In genomic region chr15:50880221-50880620, GRCh38 we compare ENCODE assay signal across 13 cellular contexts. TPM values are rescaled to one million over a fixed set of nuclear protein-coding genes. Genes with fewer than 3 reads are reported as not detected.
DNase-seq lines count a peak whose midpoint lies in the region; ATAC-seq and TF ChIP-seq lines count a peak whose summit lies in the region.
"Had no signal": no experiment of that assay in that cellular context is flagged by ENCODE, and none has a peak within 500 bp of the region (broad histone marks: within the 10 kb centered on the region; RNA-seq: fewer than 3 reads in every experiment).

No MANE protein-coding gene starts in this region.

- intact Hi-C loops in activated naive CD4-positive, alpha-beta T cell treated with anti-CD3 and anti-CD28 coated beads for 36 hours (cut with micrococcal nuclease), result loop anchor here (1.0 to 5.0 kb wide), 3 partner anchors 27 to 697 kb away; partner anchors contain the start of gene SLC27A2
- intact Hi-C loops in upper lobe of right lung (cut with DNase I), result no loop called here

- H3K4me3 Mint-ChIP-seq in activated naive CD4-positive, alpha-beta T cell treated with anti-CD3 and anti-CD28 coated beads for 36 hours, result no peak overlapping the region

- no peaks in the 10 kb centered on the region for H3K36me3 ChIP-seq in upper lobe of right lung
- H3K36me3 ChIP-seq: gastrocnemius medialis had no signal

- no peaks in the 10 kb centered on the region for H3K36me3 Mint-ChIP-seq in activated naive CD4-positive, alpha-beta T cell treated with anti-CD3 and anti-CD28 coated beads for 36 hours (ENCODE audit: low read depth)

- no peaks in the 10 kb centered on the region for H3K9me3 Mint-ChIP-seq in activated naive CD4-positive, alpha-beta T cell treated with anti-CD3 and anti-CD28 coated beads for 36 hours

- DNase-seq in activated naive CD4-positive, alpha-beta T cell treated with anti-CD3 and anti-CD28 coated beads for 36 hours, result no peak
- no peak for DNase-seq in activated naive CD4-positive, alpha-beta T cell treated with anti-CD3 and anti-CD28 coated beads, Interleukin-2, amount 50 U/mL, for 16 hours
- DNase-seq in SW480 (ENCODE audit: low spot score), result peak; percentile 50
- no peak for DNase-seq in epithelial cell of prostate (ENCODE audit: low read depth, low spot score)
- DNase-seq in upper lobe of right lung, result no peak
- no peak for DNase-seq in T1000 (lab: John Stamatoyannopoulos, UW)
- no peak for DNase-seq in NCI-H187 (lab: John Stamatoyannopoulos, UW)
- DNase-seq: cortex of kidney, gastrocnemius medialis, left colon, NCI-H1105 treated with DMSO at 0.1 percent for 48 hours, NCI-H748 treated with DMSO at 0.1 percent for 48 hours had no signal

- no peaks in the 10 kb centered on the region for H3K27me3 ChIP-seq in upper lobe of right lung
- H3K27me3 ChIP-seq: gastrocnemius medialis had no signal

- ATAC-seq in upper lobe of right lung, result no peak
- no peak for ATAC-seq in GM19035 (IDR thresholded peaks at IDR 0.05; ENCODE audit: unreplicated experiment)
- ATAC-seq: gastrocnemius medialis, left colon had no signal

- peak overlapping the region; percentile 92 for H3K27ac Mint-ChIP-seq in activated naive CD4-positive, alpha-beta T cell treated with anti-CD3 and anti-CD28 coated beads for 36 hours

- peaks cover 3% of the 10 kb centered on the region for H3K4me1 ChIP-seq in upper lobe of right lung

- H3K4me1 Mint-ChIP-seq in activated naive CD4-positive, alpha-beta T cell treated with anti-CD3 and anti-CD28 coated beads for 36 hours (ENCODE audit: low read depth), result peaks cover 75% of the 10 kb centered on the region

- no peak for TF ChIP-seq CTCF in upper lobe of right lung (IDR thresholded peaks at IDR 0.05)

- no peak overlapping the region for H3K4me3 ChIP-seq in upper lobe of right lung
- H3K4me3 ChIP-seq: gastrocnemius medialis had no signal

- CTCF ChIA-PET in activated naive CD4-positive, alpha-beta T cell treated with anti-CD3 and anti-CD28 coated beads for 36 hours (lab: Charles Lee), result interaction anchor here (0.7 to 1.7 kb wide), 4 partner anchors 26 to 288 kb away, joined by 3 to 12 read pairs (median 3); no protein-coding TSS in a partner anchor

- H3K27me3 Mint-ChIP-seq in activated naive CD4-positive, alpha-beta T cell treated with anti-CD3 and anti-CD28 coated beads for 36 hours (ENCODE audit: low read depth), result no peaks in the 10 kb centered on the region

- H3K27ac ChIP-seq in epithelial cell of prostate (peak overlapping the region; percentile 99), upper lobe of right lung (peak overlapping the region; percentile 44)
- H3K27ac ChIP-seq: gastrocnemius medialis had no signal

- no peaks in the 10 kb centered on the region for H3K9me3 ChIP-seq in upper lobe of right lung
- H3K9me3 ChIP-seq: gastrocnemius medialis had no signal

RNA-seq across cellular contexts. Expression of gene AP4E1, which starts 28.3 kb away (rescaled TPM):
- 1 to 10 TPM; 6.8 to 9.4 TPM for total RNA-seq in activated naive CD4-positive, alpha-beta T cell treated with anti-CD3 and anti-CD28 coated beads for 36 hours
- total RNA-seq in upper lobe of right lung, result 10.8 TPM
